In genomic region chr17:62065611-62066468, GRCh38 we compare ENCODE assay signal across 8 cellular contexts. TPM values are rescaled to one million over a fixed set of nuclear protein-coding genes. Genes with fewer than 3 reads are reported as not detected.
DNase-seq lines count a peak whose midpoint lies in the region; ATAC-seq and TF ChIP-seq lines count a peak whose summit lies in the region.

No MANE protein-coding gene starts in this region.

- peaks cover 2% of the 10 kb centered on the region for H3K27me3 Mint-ChIP-seq in activated T-helper 2 cell treated with anti-CD3 and anti-CD28 coated beads, Interferon-gamma antibody, Interleukin-2, Interleukin-4, amounts not matched to agents 10 μg/mL and 5 μg/mL and 100 μg/mL, durations not matched to agents 14 hours and 24 hours and 36 hours (ENCODE audit: low read depth)
- H3K27me3 Mint-ChIP-seq in naive thymus-derived CD8-positive, alpha-beta T cell: no peaks in the 10 kb centered on the region
- H3K27me3 Mint-ChIP-seq in stimulated activated naive B cell treated with anti-CD40 and anti-IgM and Interleukin-4, amounts not matched to agents 10 μg/mL and 1 μg/mL and 100 μg/mL, for 72 hours: no peaks in the 10 kb centered on the region

- H3K27ac Mint-ChIP-seq in activated T-helper 2 cell treated with anti-CD3 and anti-CD28 coated beads, Interferon-gamma antibody, Interleukin-2, Interleukin-4, amounts not matched to agents 10 μg/mL and 5 μg/mL and 100 μg/mL, durations not matched to agents 14 hours and 24 hours and 36 hours: peak overlapping the region; percentile 99
- peak overlapping the region; percentile 94 to 100 (median 98) for H3K27ac Mint-ChIP-seq in naive thymus-derived CD8-positive, alpha-beta T cell
- H3K27ac Mint-ChIP-seq in stimulated activated naive B cell treated with anti-CD40 and anti-IgM and Interleukin-4, amounts not matched to agents 10 μg/mL and 1 μg/mL and 100 μg/mL, for 72 hours: peak overlapping the region; percentile 100

- ATAC-seq in naive thymus-derived CD8-positive, alpha-beta T cell: peak; percentile 91 to 94
- ATAC-seq in stimulated activated naive B cell treated with anti-CD40 and anti-IgM and Interleukin-4, amounts not matched to agents 10 μg/mL and 1 μg/mL and 100 μg/mL, for 72 hours (replicated peaks): peak; percentile 95 to 97

- H3K9me3 Mint-ChIP-seq in activated T-helper 2 cell treated with anti-CD3 and anti-CD28 coated beads, Interferon-gamma antibody, Interleukin-2, Interleukin-4, amounts not matched to agents 10 μg/mL and 5 μg/mL and 100 μg/mL, durations not matched to agents 14 hours and 24 hours and 36 hours: no peaks in the 10 kb centered on the region
- no peaks in the 10 kb centered on the region for H3K9me3 Mint-ChIP-seq in naive thymus-derived CD8-positive, alpha-beta T cell
- H3K9me3 Mint-ChIP-seq in stimulated activated naive B cell treated with anti-CD40 and anti-IgM and Interleukin-4, amounts not matched to agents 10 μg/mL and 1 μg/mL and 100 μg/mL, for 72 hours: no peaks in the 10 kb centered on the region

- TF ChIP-seq CTCF in LNCaP clone FGC (IDR thresholded peaks at IDR 0.05; ENCODE audit: control insufficient read depth, extremely low read depth, insufficient read depth) (peak; percentile 79), fibroblast of mammary gland (conservative IDR thresholded peaks at IDR 0.05; ENCODE audit: control insufficient read depth, insufficient read depth, low read depth, low read length) (peak; percentile 76)

- H3K4me3 Mint-ChIP-seq in activated T-helper 2 cell treated with anti-CD3 and anti-CD28 coated beads, Interferon-gamma antibody, Interleukin-2, Interleukin-4, amounts not matched to agents 10 μg/mL and 5 μg/mL and 100 μg/mL, durations not matched to agents 14 hours and 24 hours and 36 hours (ENCODE audit: low read depth): peak overlapping the region; percentile 95
- H3K4me3 Mint-ChIP-seq in naive thymus-derived CD8-positive, alpha-beta T cell: peak overlapping the region; percentile 93 to 100 (median 98)
- peak overlapping the region; percentile 85 to 99 for H3K4me3 Mint-ChIP-seq in stimulated activated naive B cell treated with anti-CD40 and anti-IgM and Interleukin-4, amounts not matched to agents 10 μg/mL and 1 μg/mL and 100 μg/mL, for 72 hours

- intact Hi-C loops in activated T-helper 2 cell treated with anti-CD3 and anti-CD28 coated beads, Interferon-gamma antibody, Interleukin-2, Interleukin-4, amounts not matched to agents 10 μg/mL and 5 μg/mL and 100 μg/mL, durations not matched to agents 14 hours and 24 hours and 36 hours (cut with micrococcal nuclease): loop anchor here (1.0 to 10.0 kb wide), 5 partner anchors 27 to 651 kb away; partner anchors contain the start of genes BRIP1 and INTS2

- DNase-seq in ELR (ENCODE audit: low read depth): peak; percentile 99
- peak; percentile 99 for DNase-seq in H4 (ENCODE audit: low spot score)
- DNase-seq in LNCaP clone FGC (ENCODE audit: low read depth): peak; percentile 87
- peak; percentile 98 for DNase-seq in RPMI8226
- DNase-seq in activated T-helper 2 cell treated with anti-CD3 and anti-CD28 coated beads, Interferon-gamma antibody, Interleukin-2, Interleukin-4, amounts not matched to agents 10 μg/mL and 5 μg/mL and 100 μg/mL, durations not matched to agents 14 hours and 24 hours and 36 hours (ENCODE audit: low spot score): peak; percentile 96
- DNase-seq in fibroblast of mammary gland (ENCODE audit: low read depth): peak; percentile 95
- peak; percentile 95 to 99 (median 96) for DNase-seq in naive thymus-derived CD8-positive, alpha-beta T cell
- peak; percentile 97 for DNase-seq in stimulated activated naive B cell treated with anti-CD40 and anti-IgM and Interleukin-4, amounts not matched to agents 10 μg/mL and 1 μg/mL and 100 μg/mL, for 72 hours

- H3K4me1 Mint-ChIP-seq in activated T-helper 2 cell treated with anti-CD3 and anti-CD28 coated beads, Interferon-gamma antibody, Interleukin-2, Interleukin-4, amounts not matched to agents 10 μg/mL and 5 μg/mL and 100 μg/mL, durations not matched to agents 14 hours and 24 hours and 36 hours (ENCODE audit: low read depth): peaks cover 32% of the 10 kb centered on the region
- H3K4me1 Mint-ChIP-seq in naive thymus-derived CD8-positive, alpha-beta T cell: peaks cover 21 to 36% (median 34%) of the 10 kb centered on the region in 4 donors
- H3K4me1 Mint-ChIP-seq in stimulated activated naive B cell treated with anti-CD40 and anti-IgM and Interleukin-4, amounts not matched to agents 10 μg/mL and 1 μg/mL and 100 μg/mL, for 72 hours: peaks cover 24 to 39% of the 10 kb centered on the region in 2 donors

- peaks cover 32% of the 10 kb centered on the region for H3K36me3 Mint-ChIP-seq in activated T-helper 2 cell treated with anti-CD3 and anti-CD28 coated beads, Interferon-gamma antibody, Interleukin-2, Interleukin-4, amounts not matched to agents 10 μg/mL and 5 μg/mL and 100 μg/mL, durations not matched to agents 14 hours and 24 hours and 36 hours (ENCODE audit: low read depth)
- H3K36me3 Mint-ChIP-seq in naive thymus-derived CD8-positive, alpha-beta T cell: peaks cover 0 to 16% (median 5%) of the 10 kb centered on the region in 3 donors
- H3K36me3 Mint-ChIP-seq in stimulated activated naive B cell treated with anti-CD40 and anti-IgM and Interleukin-4, amounts not matched to agents 10 μg/mL and 1 μg/mL and 100 μg/mL, for 72 hours: peaks cover 11 to 14% of the 10 kb centered on the region in 2 donors

- POLR2A ChIA-PET in naive thymus-derived CD8-positive, alpha-beta T cell (lab: Charles Lee): interaction anchor here (0.5 to 1.1 kb wide), 7 partner anchors 12 to 1135 kb away, joined by 3 to 9 read pairs (median 3); partner anchors contain the start of genes BRIP1 and INTS2

- H3K4me3 ChIP-seq in LNCaP clone FGC (ENCODE audit: low read depth, low read length) (peak overlapping the region; percentile 92), fibroblast of mammary gland (ENCODE audit: control insufficient read depth, low read depth, low read length) (peak overlapping the region; percentile 93)

RNA-seq across cellular contexts. Expression of gene MED13, which starts 0.8 kb away (rescaled TPM):
- total RNA-seq in H4 (2014; rRNA removed; shearing (Covaris generic)): 28.1 and 31.5 TPM in 2 replicates
- total RNA-seq in activated T-helper 2 cell treated with anti-CD3 and anti-CD28 coated beads, Interferon-gamma antibody, Interleukin-2, Interleukin-4, amounts not matched to agents 10 μg/mL and 5 μg/mL and 100 μg/mL, durations not matched to agents 14 hours and 24 hours and 36 hours: 59.4 and 60.2 TPM in 2 replicates
- total RNA-seq in naive thymus-derived CD8-positive, alpha-beta T cell: 10 to 100 TPM; 70.1 to 82.4 TPM
- polyA plus RNA-seq in naive thymus-derived CD8-positive, alpha-beta T cell: 1 to 10 TPM; 2.1 to 3.7 (median 3.1) TPM

Comparison
In these comparisons a context has a peak if more than half of its experiments do, and no peak if none do; other contexts are left out.
1. Peak in every context shown above with its lines: DNase-seq, ATAC-seq and H3K4me3 ChIP-seq.